Comparison of ENCODE assay signal across 14 cellular contexts in the genomic region with DNA sequence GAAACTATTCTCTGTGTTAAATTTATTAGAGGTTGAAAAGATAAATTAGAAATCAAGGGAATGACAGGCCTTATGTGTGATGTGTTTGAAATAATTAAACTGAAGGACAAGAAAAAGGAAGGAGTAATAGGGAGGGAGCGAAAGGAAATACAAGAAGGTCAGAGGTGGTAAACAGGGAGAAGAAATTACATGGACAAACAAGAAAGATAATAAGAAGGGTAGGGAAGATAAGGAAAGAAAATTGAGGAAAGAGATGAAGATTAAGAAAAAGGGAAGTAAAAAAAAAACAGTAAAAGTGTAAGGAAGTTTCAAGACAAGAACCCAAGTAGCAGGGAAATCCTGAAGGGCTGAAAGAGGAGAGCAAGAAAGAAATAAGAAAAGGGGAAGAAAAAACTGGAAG. TPM values are rescaled to one million over a fixed set of nuclear protein-coding genes. Genes with fewer than 3 reads are reported as not detected.
DNase-seq lines count a peak whose midpoint lies in the region; TF ChIP-seq lines count a peak whose summit lies in the region.
"Had no signal": no experiment of that assay in that cellular context is flagged by ENCODE, and none has a peak within 500 bp of the region (broad histone marks: within the 10 kb centered on the region; RNA-seq: fewer than 3 reads in every experiment).

No MANE protein-coding gene starts in this region.

- no peak for TF ChIP-seq POLR2A in ovary (IDR thresholded peaks at IDR 0.05)

- no peak for TF ChIP-seq EP300 in ovary (IDR thresholded peaks at IDR 0.05)

- H2AFZ ChIP-seq in GM23248 (no peak overlapping the region), osteoblast (ENCODE audit: low read length) (no peak overlapping the region)

- H3F3A ChIP-seq in GM23248 (ENCODE audit: insufficient read depth): peaks cover 44% of the 10 kb centered on the region

- H3K4me3 Mint-ChIP-seq in endothelial cell (ENCODE audit: unreplicated experiment): peak overlapping the region; percentile 3
- H3K4me3 Mint-ChIP-seq: activated CD4-positive, alpha-beta memory T cell treated with anti-CD3 and anti-CD28 coated beads, Interleukin-2, amount 10 ng/mL, durations not matched to agents 7 days and 5 days had no signal

- WGBS in GM23248 (ENCODE audit: low coverage in 1 of 2, low lambda C conversion rate in 2 of 2, missing lambda C conversion rate in 2 of 2), 2 experiments: 97 to 100% methylated on average over 1 of the region's 1 CpG
- 89 to 93% (median 91%) methylated on average over 1 of the region's 1 CpG for WGBS in ovary, 3 donors

- H3K9me3 Mint-ChIP-seq in endothelial cell (ENCODE audit: unreplicated experiment): no peaks in the 10 kb centered on the region
- H3K9me3 Mint-ChIP-seq: activated CD4-positive, alpha-beta memory T cell treated with anti-CD3 and anti-CD28 coated beads, Interleukin-2, amount 10 ng/mL, durations not matched to agents 7 days and 5 days; activated naive CD4-positive, alpha-beta T cell treated with anti-CD3 and anti-CD28 coated beads, Interleukin-2, amount 50 U/mL, for 72 hours had no signal

- TF ChIP-seq CTCF in endothelial cell (IDR thresholded peaks at IDR 0.05; ENCODE audit: unreplicated experiment) (no peak), osteoblast (IDR thresholded peaks at IDR 0.05; ENCODE audit: extremely low read depth, low read depth, low read length) (no peak), ovary (IDR thresholded peaks at IDR 0.05) (no peak)

- intact Hi-C loops in ovary (cut with DNase I): no loop called here

- H3K36me3 ChIP-seq in GM23248 (ENCODE audit: low read depth) (no peaks in the 10 kb centered on the region; the same call in 1 of the 2 replicates), SJCRH30 (no peaks in the 10 kb centered on the region; the same call in 1 of the 2 replicates), osteoblast (ENCODE audit: insufficient read depth, low read length) (peaks cover under 1% of the 10 kb centered on the region), ovary (no peaks in the 10 kb centered on the region)

- peak overlapping the region; percentile 64 for H3K4me2 ChIP-seq in GM23248 (ENCODE audit: unreplicated experiment)
- H3K4me2 ChIP-seq in osteoblast (ENCODE audit: insufficient read depth, low read length): peak overlapping the region; percentile 42

- no peaks in the 10 kb centered on the region for H3K27me3 ChIP-seq in GM23248 (replicated peaks; ENCODE audit: insufficient read depth)
- no peaks in the 10 kb centered on the region for H3K27me3 ChIP-seq in SJCRH30
- no peaks in the 10 kb centered on the region for H3K27me3 ChIP-seq in osteoblast (ENCODE audit: insufficient read depth, low read length)
- no peaks in the 10 kb centered on the region for H3K27me3 ChIP-seq in ovary
- H3K27me3 ChIP-seq: dorsolateral prefrontal cortex had no signal

- DNase-seq in GM23248: no peak
- DNase-seq in SJCRH30: no peak
- no peak for DNase-seq in endothelial cell (ENCODE audit: low spot score)
- no peak for DNase-seq in osteoblast (ENCODE audit: insufficient read length, low spot score, missing footprints)
- DNase-seq in ovary: no peak
- DNase-seq in NCI-H146 (lab: John Stamatoyannopoulos, UW): no peak
- DNase-seq in NCI-H345 (lab: John Stamatoyannopoulos, UW): no peak
- no peak for DNase-seq in NCI-H2196 (lab: John Stamatoyannopoulos, UW; ENCODE audit: unreplicated experiment)
- DNase-seq: activated CD4-positive, alpha-beta memory T cell treated with anti-CD3 and anti-CD28 coated beads, Interleukin-2, amount 10 ng/mL, durations not matched to agents 7 days and 5 days; GOT3; left colon; stimulated activated CD4-positive, alpha-beta T cell treated with anti-CD3 and anti-CD28 coated beads, Interleukin-4, amount 100 ng/mL, for 1 hour had no signal

- H3K36me3 Mint-ChIP-seq in endothelial cell (ENCODE audit: low read depth, unreplicated experiment): no peaks in the 10 kb centered on the region
- H3K36me3 Mint-ChIP-seq: activated naive CD4-positive, alpha-beta T cell treated with anti-CD3 and anti-CD28 coated beads, Interleukin-2, amount 50 U/mL, for 72 hours had no signal

- H3K27ac ChIP-seq in GM23248: peak overlapping the region; percentile 66
- H3K27ac ChIP-seq in SJCRH30: peak overlapping the region; percentile 36; the same call in 1 of the 2 replicates
- H3K27ac ChIP-seq in osteoblast (ENCODE audit: low read depth, low read length): peak overlapping the region; percentile 86
- no peak overlapping the region for H3K27ac ChIP-seq in ovary
- H3K27ac ChIP-seq: dorsolateral prefrontal cortex had no signal

- peaks cover 13% of the 10 kb centered on the region for H3K4me1 Mint-ChIP-seq in endothelial cell (ENCODE audit: unreplicated experiment)

- no peaks in the 10 kb centered on the region for H3K27me3 Mint-ChIP-seq in endothelial cell (ENCODE audit: unreplicated experiment)
- H3K27me3 Mint-ChIP-seq: activated CD4-positive, alpha-beta memory T cell treated with anti-CD3 and anti-CD28 coated beads, Interleukin-2, amount 10 ng/mL, durations not matched to agents 7 days and 5 days had no signal

- H3K4me3 ChIP-seq in GM23248 (peak overlapping the region; percentile 9), SJCRH30 (no peak overlapping the region), osteoblast (ENCODE audit: insufficient read depth, low read length) (no peak overlapping the region), ovary (no peak overlapping the region)
- H3K4me3 ChIP-seq: dorsolateral prefrontal cortex had no signal

- H3K9me2 ChIP-seq in GM23248 (ENCODE audit: insufficient read depth): no peaks in the 10 kb centered on the region

- H3K9ac ChIP-seq in GM23248: peak overlapping the region; percentile 55

- H3K79me2 ChIP-seq in GM23248 (ENCODE audit: insufficient read depth): peaks cover 24% of the 10 kb centered on the region
- peaks cover 10% of the 10 kb centered on the region for H3K79me2 ChIP-seq in osteoblast (ENCODE audit: insufficient read depth, low read length)

- peak overlapping the region; percentile 96 for H3K27ac Mint-ChIP-seq in endothelial cell (ENCODE audit: unreplicated experiment)
- H3K27ac Mint-ChIP-seq: activated CD4-positive, alpha-beta memory T cell treated with anti-CD3 and anti-CD28 coated beads, Interleukin-2, amount 10 ng/mL, durations not matched to agents 7 days and 5 days had no signal

- in situ Hi-C loops in GM23248 (cut with MboI): no loop called here

- H4K20me1 ChIP-seq in GM23248 (ENCODE audit: insufficient read depth): no peaks in the 10 kb centered on the region
- H4K20me1 ChIP-seq in osteoblast (ENCODE audit: insufficient read depth, low read length): no peaks in the 10 kb centered on the region

- H3K9me3 ChIP-seq in GM23248 (ENCODE audit: low read depth) (no peaks in the 10 kb centered on the region), SJCRH30 (replicated peaks) (no peaks in the 10 kb centered on the region), osteoblast (ENCODE audit: low read depth, low read length) (no peaks in the 10 kb centered on the region), ovary (no peaks in the 10 kb centered on the region)

- peaks cover 61% of the 10 kb centered on the region for H3K4me1 ChIP-seq in GM23248 (ENCODE audit: insufficient read depth)
- peaks cover 25% of the 10 kb centered on the region for H3K4me1 ChIP-seq in SJCRH30
- peaks cover 63% of the 10 kb centered on the region for H3K4me1 ChIP-seq in osteoblast (ENCODE audit: insufficient read depth, low read length)
- peaks cover 4% of the 10 kb centered on the region for H3K4me1 ChIP-seq in ovary (ENCODE audit: insufficient read depth)

RNA-seq across cellular contexts. Expression of a gene that starts 26.2 kb away (rescaled TPM):
- 4,470 and 4,692 TPM in 2 replicates for total RNA-seq in GM23248 (2014; rRNA removed; shearing (Covaris generic))
- 6,052 and 6,251 TPM in 2 replicates for polyA plus RNA-seq in GM23248 (2016; fragmentation: Nextera tagmentation; extraction: Ambion mirVana)
- total RNA-seq in SJCRH30 (2014; rRNA removed; shearing (Covaris generic)): 236 and 243 TPM in 2 replicates
- 283 TPM for total RNA-seq in endothelial cell (ENCODE audit: unreplicated experiment)
- total RNA-seq in osteoblast: 2,826 and 3,042 TPM in 2 replicates
- total RNA-seq in ovary: 100 to 1,000 TPM; 118 to 436 (median 237) TPM
- 100 to 1,000 TPM; 219 to 910 TPM for polyA plus RNA-seq in ovary

RNA-seq across cellular contexts. Expression of a gene that starts 54.9 kb away (rescaled TPM):
- total RNA-seq in GM23248 (2014; rRNA removed; shearing (Covaris generic)): 21.6 and 43.4 TPM in 2 replicates
- polyA plus RNA-seq in GM23248 (2016; fragmentation: Nextera tagmentation; extraction: Ambion mirVana) (21.3 and 25.5 TPM in 2 replicates), ovary (10 to 100 TPM; 16.4 to 32.1 TPM)
- total RNA-seq in SJCRH30 (2014; rRNA removed; shearing (Covaris generic)): 37.4 and 42.4 TPM in 2 replicates
- total RNA-seq in endothelial cell (ENCODE audit: unreplicated experiment) (42.2 TPM), osteoblast (26.4 and 30.1 TPM in 2 replicates), ovary (10 to 100 TPM; 24.3 to 72.0 (median 54.9) TPM)

Comparison
In these comparisons a context has a peak if more than half of its experiments do, and no peak if none do; other contexts are left out.
1. H3K27ac ChIP-seq: peak in GM23248 (single experiment), SJCRH30 (single experiment) and osteoblast (single experiment); none in ovary (0 of 2).